17 cellular contexts compared by ENCODE assay signal in genomic region chr5:125499969-125500368, GRCh38.
DNase-seq lines count a peak whose midpoint lies in the region; ATAC-seq and TF ChIP-seq lines count a peak whose summit lies in the region.
"Had no signal": no experiment of that assay in that cellular context is flagged by ENCODE, and none has a peak within 500 bp of the region (broad histone marks: within the 10 kb centered on the region; RNA-seq: fewer than 3 reads in every experiment).

No MANE protein-coding gene starts in this region.

- no peaks in the 10 kb centered on the region for H3K27me3 ChIP-seq in right lobe of liver

- TF ChIP-seq POLR2A in right lobe of liver (IDR thresholded peaks at IDR 0.05), result no peak

- no peak for ATAC-seq in right lobe of liver
- ATAC-seq: naive thymus-derived CD8-positive, alpha-beta T cell had no signal

- peak; percentile 88 for DNase-seq in NCI-H146 (lab: John Stamatoyannopoulos, UW)
- DNase-seq in NCI-H748 treated with DMSO at 0.1 percent for 48 hours (lab: John Stamatoyannopoulos, UW), result peak; percentile 71
- peak; percentile 92 for DNase-seq in globus pallidus (ENCODE audit: low spot score)
- DNase-seq in substantia nigra (lab: John Stamatoyannopoulos, UW), result peak in 4 of 49 donors; percentile 1 to 31 (median 16)
- DNase-seq in NCI-H2196 treated with DMSO at 0.1 percent for 48 hours (lab: John Stamatoyannopoulos, UW; ENCODE audit: unreplicated experiment), result no peak
- no peak for DNase-seq in coronary artery (ENCODE audit: low spot score)
- DNase-seq in right lobe of liver, result no peak
- DNase-seq: activated B cell treated with CpG ODN at 0.5 μM for 24 hours; activated CD4-positive, alpha-beta memory T cell treated with anti-CD3 and anti-CD28 coated beads for 36 hours; amniotic stem cell; kidney; MV-4-11; naive thymus-derived CD8-positive, alpha-beta T cell; posterior cingulate gyrus; T-helper 9 cell had no signal

- whole genome bisulfite sequencing in right lobe of liver (ENCODE audit: insufficient coverage, low coverage, low lambda C conversion rate, missing lambda C conversion rate), result 48% methylated on average over 2 of the region's 2 CpGs

- TF ChIP-seq CTCF in coronary artery (IDR thresholded peaks at IDR 0.05) (no peak), right lobe of liver (IDR thresholded peaks at IDR 0.05) (no peak)

- no peaks in the 10 kb centered on the region for H3K4me1 ChIP-seq in right lobe of liver

- H3K27ac ChIP-seq in substantia nigra (ENCODE audit: low read depth, low read length, poor library complexity, severe bottlenecking) (peak overlapping the region; percentile 89), coronary artery (no peak overlapping the region), right lobe of liver (no peak overlapping the region)
- H3K27ac ChIP-seq: epithelial cell of prostate, KMS-11 had no signal

- intact Hi-C loops in right lobe of liver (cut with DNase I), result no loop called here

- no peaks in the 10 kb centered on the region for H3K36me3 ChIP-seq in right lobe of liver

- H3K4me3 ChIP-seq in coronary artery (no peak overlapping the region), right lobe of liver (no peak overlapping the region)

- no peaks in the 10 kb centered on the region for H3K9me3 ChIP-seq in right lobe of liver

Comparison
In these comparisons a context has a peak if more than half of its experiments do, and no peak if none do; other contexts are left out.
1. DNase-seq: peak in NCI-H146 (single experiment), NCI-H748 treated with DMSO at 0.1 percent for 48 hours (single experiment) and globus pallidus (single experiment); none in NCI-H2196 treated with DMSO at 0.1 percent for 48 hours (single experiment), coronary artery (single experiment) and right lobe of liver (0 of 3).